In the genomic region with DNA sequence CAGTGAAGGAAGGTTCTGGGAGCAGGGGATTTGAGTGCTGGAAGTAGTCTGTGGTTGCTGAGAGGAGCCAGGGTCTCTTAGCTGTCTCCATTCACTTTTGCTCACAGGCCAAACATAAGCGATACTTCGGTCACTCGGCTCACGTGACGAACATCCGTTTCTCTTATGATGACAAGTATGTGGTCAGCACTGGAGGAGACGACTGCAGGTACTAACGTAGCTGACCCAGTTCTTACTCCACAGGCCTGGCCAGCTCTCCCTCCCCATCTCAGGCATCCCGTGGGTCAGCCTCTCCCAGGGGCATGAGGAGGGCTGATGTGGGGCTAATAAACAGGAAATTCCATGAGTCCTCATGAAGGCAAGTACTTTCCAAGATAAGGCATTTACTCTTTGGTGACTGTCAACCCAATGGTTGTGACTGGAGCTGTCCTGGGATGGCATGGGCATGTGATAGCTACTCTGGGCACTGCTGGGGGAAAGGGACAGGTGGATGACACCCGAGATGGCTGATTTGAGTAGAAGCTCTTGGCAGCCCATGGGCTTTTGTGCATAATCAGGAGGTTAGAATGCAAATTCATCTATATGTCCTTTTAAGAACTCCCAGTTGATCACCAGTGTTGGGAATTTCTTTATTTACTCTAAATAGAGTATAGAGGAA, we compare ENCODE assay signal across 20 cellular contexts.
DNase-seq lines count a peak whose midpoint lies in the region; ATAC-seq lines count a peak whose summit lies in the region.
"Had no signal": no experiment of that assay in that cellular context is flagged by ENCODE, and none has a peak within 500 bp of the region (broad histone marks: within the 10 kb centered on the region; RNA-seq: fewer than 3 reads in every experiment).

No MANE protein-coding gene starts in this region.

- intact Hi-C loops in Right ventricle myocardium inferior (cut with DNase I) (no loop called here), cardiac septum (cut with DNase I) (no loop called here)

- H3K27ac Mint-ChIP-seq in activated naive CD4-positive, alpha-beta T cell treated with anti-CD3 and anti-CD28 coated beads, Interleukin-2, amount 50 U/mL, for 72 hours: no peak overlapping the region
- H3K27ac Mint-ChIP-seq: activated CD4-positive, alpha-beta T cell treated with anti-CD3 and anti-CD28 coated beads for 36 hours had no signal

- peaks cover 0 to 5% of the 10 kb centered on the region in 2 donors for H3K9me3 Mint-ChIP-seq in activated naive CD4-positive, alpha-beta T cell treated with anti-CD3 and anti-CD28 coated beads, Interleukin-2, amount 50 U/mL, for 72 hours

- peak overlapping the region; percentile 14 for H3K27ac ChIP-seq in substantia nigra (ENCODE audit: low read depth, low read length, poor library complexity, severe bottlenecking)
- H3K27ac ChIP-seq: A549, BLaER1, pancreas, tibial artery had no signal

- peaks cover 0 to 13% of the 10 kb centered on the region in 2 donors for H3K36me3 Mint-ChIP-seq in activated naive CD4-positive, alpha-beta T cell treated with anti-CD3 and anti-CD28 coated beads, Interleukin-2, amount 50 U/mL, for 72 hours

- peak; percentile 35 for ATAC-seq in Right ventricle myocardium inferior
- ATAC-seq in left lobe of liver: peak; percentile 38
- no peak for ATAC-seq in activated naive CD4-positive, alpha-beta T cell treated with anti-CD3 and anti-CD28 coated beads, Interleukin-2, amount 50 U/mL, for 72 hours
- ATAC-seq: activated CD4-positive, alpha-beta T cell treated with anti-CD3 and anti-CD28 coated beads for 36 hours; left colon had no signal

- no peak for DNase-seq in Right ventricle myocardium inferior (ENCODE audit: missing footprints)
- DNase-seq in cardiac septum (ENCODE audit: low spot score): no peak
- DNase-seq in cerebellar cortex (ENCODE audit: low spot score): peak; percentile 12
- DNase-seq in left lobe of liver (ENCODE audit: low spot score): no peak
- no peak for DNase-seq in substantia nigra (lab: John Stamatoyannopoulos, UW)
- DNase-seq in activated naive CD4-positive, alpha-beta T cell treated with anti-CD3 and anti-CD28 coated beads, Interleukin-2, amount 50 U/mL, for 72 hours (ENCODE audit: low spot score in 2 of 2): no peak
- no peak for DNase-seq in T-helper 1 cell
- DNase-seq in anterior cingulate cortex (lab: John Stamatoyannopoulos, UW): no peak
- DNase-seq: activated CD4-positive, alpha-beta T cell treated with anti-CD3 and anti-CD28 coated beads for 36 hours; activated CD8-positive, alpha-beta memory T cell treated with anti-CD3 and anti-CD28 coated beads, Interleukin-2, amount 50 U/mL, for 48 hours; activated effector memory CD4-positive, alpha-beta T cell treated with anti-CD3 and anti-CD28 coated beads, Interleukin-2, amount 50 U/mL, for 16 hours; amniotic stem cell; left colon; NCI-H1436; NCI-H2171 treated with DMSO at 0.1 percent for 48 hours; NCI-H82; pancreas; tibial artery had no signal

Comparison
In these comparisons a context has a peak if more than half of its experiments do, and no peak if none do; other contexts are left out.
1. ATAC-seq: peak in Right ventricle myocardium inferior (single experiment) and left lobe of liver (single experiment); none in activated naive CD4-positive, alpha-beta T cell treated with anti-CD3 and anti-CD28 coated beads, Interleukin-2, amount 50 U/mL, for 72 hours (0 of 2).